In the genomic region with DNA sequence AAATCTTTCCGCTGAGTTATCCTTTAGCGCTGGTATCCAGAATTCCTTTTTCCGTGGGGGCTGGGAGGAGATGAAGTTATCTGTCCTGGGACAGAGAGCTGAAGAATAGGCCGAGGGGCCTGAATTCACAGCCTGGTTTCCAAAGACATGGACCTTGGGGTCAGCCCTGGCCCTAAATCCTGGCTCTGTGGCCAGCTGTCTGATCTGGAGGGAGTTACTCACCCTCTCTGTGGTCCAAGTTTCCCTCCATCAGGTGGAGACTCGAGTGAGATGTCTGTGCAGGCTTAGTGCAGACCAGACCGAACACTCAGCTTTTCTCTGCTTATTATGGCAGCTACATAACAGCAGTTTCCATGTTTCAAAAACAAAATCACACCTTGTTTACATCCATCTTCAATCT, we compare ENCODE assay signal across 16 cellular contexts. TPM values are rescaled to one million over a fixed set of nuclear protein-coding genes. Genes with fewer than 3 reads are reported as not detected.
DNase-seq lines count a peak whose midpoint lies in the region; ATAC-seq, FAIRE-seq and TF ChIP-seq lines count a peak whose summit lies in the region.
"Had no signal": no experiment of that assay in that cellular context is flagged by ENCODE, and none has a peak within 500 bp of the region (broad histone marks: within the 10 kb centered on the region; RNA-seq: fewer than 3 reads in every experiment).

No MANE protein-coding gene starts in this region.

- H3K27me3 ChIP-seq in mesenchymal stem cell (ENCODE audit: control insufficient read depth in 1 of 2, insufficient read depth in 1 of 2, low read length in 2 of 2): no peaks in the 10 kb centered on the region
- H3K27me3 ChIP-seq in stomach: no peaks in the 10 kb centered on the region
- no peaks in the 10 kb centered on the region for H3K27me3 ChIP-seq in PC-9 (ENCODE audit: insufficient read depth, low read depth)

- H3K9me2 ChIP-seq in PC-9 (ENCODE audit: insufficient read depth): no peaks in the 10 kb centered on the region

- H3K4me2 ChIP-seq in mesenchymal stem cell (ENCODE audit: low read length, poor library complexity, severe bottlenecking) (no peak overlapping the region), PC-9 (no peak overlapping the region)
- H3K4me2 ChIP-seq: A549 had no signal

- H4K8ac ChIP-seq in mesenchymal stem cell (ENCODE audit: low read length): no peak overlapping the region

- WGBS in mesenchymal stem cell: 88% methylated on average over 6 of the region's 6 CpGs
- WGBS in stomach, 5 donors: 79 to 86% (median 84%) methylated on average over 4 to 6 of the region's 6 CpGs

- no peaks in the 10 kb centered on the region for H3K79me2 ChIP-seq in PC-9 (ENCODE audit: low read depth)

- peak overlapping the region; percentile 44 for H3K9ac ChIP-seq in mesenchymal stem cell (ENCODE audit: low read length)

- H2BK120ac ChIP-seq in mesenchymal stem cell (ENCODE audit: low read depth, low read length): no peak overlapping the region

- H2BK12ac ChIP-seq in mesenchymal stem cell (ENCODE audit: low read length in 2 of 2): no peak overlapping the region

- H3K9me3 Mint-ChIP-seq in chondrocyte (ENCODE audit: low read depth): no peaks in the 10 kb centered on the region
- H3K9me3 Mint-ChIP-seq in activated naive CD4-positive, alpha-beta T cell treated with anti-CD3 and anti-CD28 coated beads, Interleukin-2, amount 50 U/mL, for 72 hours: no peaks in the 10 kb centered on the region
- H3K9me3 Mint-ChIP-seq: activated T-cell treated with anti-CD3 and anti-CD28 coated beads, Interleukin-2, amount 50 U/mL, for 72 hours; CD8-positive, alpha-beta T cell had no signal

- H2BK5ac ChIP-seq in mesenchymal stem cell (ENCODE audit: low read depth, low read length, poor library complexity, severe bottlenecking): no peak overlapping the region

- TF ChIP-seq EP300 in stomach (IDR thresholded peaks at IDR 0.05): no peak

- H3K4me3 ChIP-seq in mesenchymal stem cell (ENCODE audit: insufficient read depth in 1 of 2, low read depth in 1 of 2, low read length in 2 of 2): peak overlapping the region in 1 of 2 experiments; percentile 34
- H3K4me3 ChIP-seq in stomach: no peak overlapping the region
- H3K4me3 ChIP-seq in PC-9: no peak overlapping the region
- H3K4me3 ChIP-seq: A549 had no signal

- no peaks in the 10 kb centered on the region for H3K27me3 Mint-ChIP-seq in chondrocyte (ENCODE audit: low read depth)

- H2AK5ac ChIP-seq in mesenchymal stem cell (ENCODE audit: low read length, severe bottlenecking): no peak overlapping the region

- ATAC-seq in activated naive CD4-positive, alpha-beta T cell treated with anti-CD3 and anti-CD28 coated beads, Interleukin-2, amount 50 U/mL, for 72 hours: no peak
- ATAC-seq in GM18511 (IDR thresholded peaks at IDR 0.05; ENCODE audit: unreplicated experiment): no peak
- ATAC-seq in activated CD4-positive, CD25-positive, alpha-beta regulatory T cell treated with anti-CD3 and anti-CD28 coated beads, Interleukin-2, amount 50 U/mL, for 24 hours: no peak
- ATAC-seq: A549; activated T-cell treated with anti-CD3 and anti-CD28 coated beads, Interleukin-2, amount 50 U/mL, for 72 hours; CD8-positive, alpha-beta T cell had no signal

- H2AFZ ChIP-seq in mesenchymal stem cell (ENCODE audit: low read depth, low read length): no peak overlapping the region
- no peak overlapping the region for H2AFZ ChIP-seq in PC-9

- H3F3A ChIP-seq in PC-9 (ENCODE audit: insufficient read depth, low read depth): no peaks in the 10 kb centered on the region; the same call in 1 of the 2 replicates

- H3K27ac ChIP-seq in mesenchymal stem cell (ENCODE audit: low read length, poor library complexity, severe bottlenecking) (no peak overlapping the region), stomach (peak overlapping the region; percentile 78 to 92 (median 86)), PC-9 (no peak overlapping the region)
- H3K27ac ChIP-seq: A549 had no signal

- H2BK15ac ChIP-seq in mesenchymal stem cell (ENCODE audit: low read depth, poor library complexity, severe bottlenecking): no peak overlapping the region

- no peaks in the 10 kb centered on the region for H4K20me1 ChIP-seq in PC-9 (ENCODE audit: insufficient read depth)

- no peak overlapping the region for H3K23ac ChIP-seq in mesenchymal stem cell (ENCODE audit: low read length in 2 of 2)

- POLR2A ChIA-PET in PC-9 (lab: Charles Lee; ENCODE audit: unreplicated experiment): no interaction called here

- intact Hi-C loops in stomach (cut with DNase I; ENCODE audit: low total_unique reads) (no loop called here), PC-9 (cut with micrococcal nuclease; ENCODE audit: unreplicated experiment) (loop anchor here (10.0 kb wide), 2 partner anchors 187 to 547 kb away; a partner anchor contains a TSS)

- no peak overlapping the region for H3K4me3 Mint-ChIP-seq in chondrocyte (ENCODE audit: unreplicated experiment)
- H3K4me3 Mint-ChIP-seq: activated T-cell treated with anti-CD3 and anti-CD28 coated beads, Interleukin-2, amount 50 U/mL, for 72 hours; CD8-positive, alpha-beta T cell had no signal

- H3K4me1 ChIP-seq in mesenchymal stem cell (ENCODE audit: control insufficient read depth, insufficient read depth, low read depth, low read length): peaks cover 16% of the 10 kb centered on the region
- H3K4me1 ChIP-seq in stomach: peaks cover 55 to 89% (median 73%) of the 10 kb centered on the region in 4 donors
- H3K4me1 ChIP-seq in PC-9 (replicated peaks; ENCODE audit: insufficient read depth): no peaks in the 10 kb centered on the region; the same call in 1 of the 2 replicates

- peak; percentile 5 for FAIRE-seq in GM18507 (lab: Jason Lieb, UNC)
- FAIRE-seq: A549, GM12891 had no signal

- H3K4me1 Mint-ChIP-seq in chondrocyte (ENCODE audit: low read depth): peaks cover 26% of the 10 kb centered on the region

- no peak overlapping the region for H4K91ac ChIP-seq in mesenchymal stem cell (ENCODE audit: low read length)

- H3K14ac ChIP-seq in mesenchymal stem cell (ENCODE audit: low read length in 2 of 2): no peak overlapping the region

- H3K27ac Mint-ChIP-seq in chondrocyte (ENCODE audit: unreplicated experiment): peak overlapping the region; percentile 11
- H3K27ac Mint-ChIP-seq in activated naive CD4-positive, alpha-beta T cell treated with anti-CD3 and anti-CD28 coated beads, Interleukin-2, amount 50 U/mL, for 72 hours: no peak overlapping the region
- H3K27ac Mint-ChIP-seq: activated T-cell treated with anti-CD3 and anti-CD28 coated beads, Interleukin-2, amount 50 U/mL, for 72 hours; CD8-positive, alpha-beta T cell had no signal

- TF ChIP-seq CTCF in chondrocyte (IDR thresholded peaks at IDR 0.05): no peak
- TF ChIP-seq CTCF in stomach (IDR thresholded peaks at IDR 0.05): no peak
- TF ChIP-seq CTCF in PC-9 (conservative IDR thresholded peaks at IDR 0.05): no peak

- H3K79me1 ChIP-seq in mesenchymal stem cell (replicated peaks; ENCODE audit: low read length, poor library complexity, severe bottlenecking): no peaks in the 10 kb centered on the region

- H3K18ac ChIP-seq in mesenchymal stem cell (ENCODE audit: low read depth in 1 of 2, low read length in 2 of 2): no peak overlapping the region

- BruUV-seq in PC-9 (replicated peaks; lab: Mats Ljungman, UMichigan): no TSS peak

- no peak for DNase-seq in GM18507 (ENCODE audit: extremely low spot score, insufficient read length, low read depth)
- no peak for DNase-seq in chondrocyte (ENCODE audit: low spot score)
- no peak for DNase-seq in mesenchymal stem cell
- no peak for DNase-seq in stomach
- no peak for DNase-seq in activated naive CD4-positive, alpha-beta T cell treated with anti-CD3 and anti-CD28 coated beads, Interleukin-2, amount 50 U/mL, for 72 hours (ENCODE audit: low spot score in 2 of 2)
- no peak for DNase-seq in PC-9
- DNase-seq: activated T-cell treated with anti-CD3 and anti-CD28 coated beads, Interleukin-2, amount 50 U/mL, for 72 hours; CD8-positive, alpha-beta T cell; effector CD8-positive, alpha-beta T cell; NCI-H2107; NCI-H774; T-helper 9 cell had no signal

- no peaks in the 10 kb centered on the region for H3K9me3 ChIP-seq in mesenchymal stem cell (ENCODE audit: control insufficient read depth, low read length)
- H3K9me3 ChIP-seq in stomach: no peaks in the 10 kb centered on the region
- no peaks in the 10 kb centered on the region for H3K9me3 ChIP-seq in PC-9 (ENCODE audit: insufficient read depth, low read depth)
- H3K9me3 ChIP-seq: A549 had no signal

- CTCF ChIA-PET in PC-9 (lab: Charles Lee): interaction anchor here (0.5 kb wide), 1 partner anchor 1751 kb away, joined by 7 read pairs; no protein-coding TSS in a partner anchor

- TF ChIP-seq POLR2A in stomach (IDR thresholded peaks at IDR 0.05): no peak

- no peaks in the 10 kb centered on the region for H3K36me3 Mint-ChIP-seq in chondrocyte (ENCODE audit: low read depth)
- no peaks in the 10 kb centered on the region for H3K36me3 Mint-ChIP-seq in activated naive CD4-positive, alpha-beta T cell treated with anti-CD3 and anti-CD28 coated beads, Interleukin-2, amount 50 U/mL, for 72 hours

- H3K36me3 ChIP-seq in mesenchymal stem cell (ENCODE audit: control insufficient read depth in 1 of 2, insufficient read depth in 2 of 2, low read depth in 1 of 2, low read length in 2 of 2): peaks cover 0 to 3% of the 10 kb centered on the region in 2 experiments
- H3K36me3 ChIP-seq in stomach: peaks cover 0 to 16% (median 7%) of the 10 kb centered on the region in 4 donors
- no peaks in the 10 kb centered on the region for H3K36me3 ChIP-seq in PC-9 (ENCODE audit: low read depth)

- H3K4ac ChIP-seq in mesenchymal stem cell (ENCODE audit: low read depth in 1 of 2, low read length in 2 of 2): no peak overlapping the region

RNA-seq across cellular contexts. Expression of a gene that starts 59.6 kb away (rescaled TPM):
- 8.9 to 13.5 TPM (median 11.8 TPM) in 3 replicates for total RNA-seq in chondrocyte
- 10.1 TPM for polyA plus RNA-seq in mesenchymal stem cell (2013, experiment 1 of 2)
- 10.0 TPM for polyA plus RNA-seq in mesenchymal stem cell (2013, experiment 2 of 2)
- total RNA-seq in stomach: 10 to 100 TPM; 11.0 to 37.5 (median 18.4) TPM
- polyA plus RNA-seq in stomach: 1 to 10 TPM; 4.5 to 5.2 (median 4.7) TPM
- total RNA-seq in activated naive CD4-positive, alpha-beta T cell treated with anti-CD3 and anti-CD28 coated beads, Interleukin-2, amount 50 U/mL, for 72 hours: 10 to 100 TPM; 15.8 to 16.9 TPM
- total RNA-seq in PC-9 (2021): 12.4 and 12.9 TPM in 2 replicates

Comparison
In these comparisons a context has a peak if more than half of its experiments do, and no peak if none do; other contexts are left out.
1. H3K27ac ChIP-seq: peak in stomach (5 of 5); none in mesenchymal stem cell (single experiment) and PC-9 (single experiment).